ENCODE assay signal across 21 cellular contexts in the genomic region with DNA sequence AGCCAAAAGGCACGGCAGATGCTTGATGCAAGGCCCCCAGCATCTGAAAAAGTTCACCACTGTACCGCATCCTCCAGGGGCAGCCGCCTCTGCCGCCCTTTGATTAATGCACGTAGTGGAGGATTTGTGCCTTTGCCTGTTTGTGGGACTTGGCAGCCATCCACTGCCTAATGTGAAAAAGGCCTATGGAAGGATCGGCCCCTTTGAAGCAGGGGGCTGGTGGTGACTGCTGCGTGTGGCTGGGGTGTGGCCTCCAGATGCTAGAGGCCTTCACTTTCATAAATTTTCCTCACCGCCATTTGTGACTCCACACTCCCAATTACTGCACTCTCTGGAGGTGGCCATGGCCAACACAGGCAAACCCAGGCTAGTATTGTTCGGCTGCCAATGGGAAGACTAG.
DNase-seq lines count a peak whose midpoint lies in the region; ATAC-seq and TF ChIP-seq lines count a peak whose summit lies in the region.
"Had no signal": no experiment of that assay in that cellular context is flagged by ENCODE, and none has a peak within 500 bp of the region (broad histone marks: within the 10 kb centered on the region; RNA-seq: fewer than 3 reads in every experiment).

No MANE protein-coding gene starts in this region.

- no peaks in the 10 kb centered on the region for H3K9me3 Mint-ChIP-seq in HFFc6

- H3K27ac Mint-ChIP-seq in HFFc6: peak overlapping the region; percentile 100
- H3K27ac Mint-ChIP-seq: CD4-positive, alpha-beta memory T cell; H9 had no signal

- H3K27ac ChIP-seq in cardiac muscle cell (peak overlapping the region; percentile 57), caudate nucleus (ENCODE audit: low read depth, low read length) (no peak overlapping the region)
- H3K27ac ChIP-seq: BLaER1, KMS-11 had no signal

- TF ChIP-seq CTCF in cardiac muscle cell (IDR thresholded peaks at IDR 0.05; ENCODE audit: low read depth, low read length): no peak
- no peak for TF ChIP-seq CTCF in HFFc6 (IDR thresholded peaks at IDR 0.05)

- no peaks in the 10 kb centered on the region for H3K27me3 ChIP-seq in cardiac muscle cell
- H3K27me3 ChIP-seq: BLaER1 had no signal

- no peak for ATAC-seq in GM18511 (IDR thresholded peaks at IDR 0.05; ENCODE audit: unreplicated experiment)

- peaks cover 1% of the 10 kb centered on the region for H3K27me3 Mint-ChIP-seq in HFFc6 (ENCODE audit: insufficient read depth)
- H3K27me3 Mint-ChIP-seq: CD4-positive, alpha-beta memory T cell had no signal

- peaks cover 5% of the 10 kb centered on the region; the same call in 1 of the 2 replicates for H3K36me3 Mint-ChIP-seq in HFFc6 (ENCODE audit: low read depth)
- H3K36me3 Mint-ChIP-seq: CD4-positive, alpha-beta memory T cell had no signal

- H3K4me3 Mint-ChIP-seq in HFFc6: no peak overlapping the region
- H3K4me3 Mint-ChIP-seq: CD4-positive, alpha-beta memory T cell; H9 had no signal

- no peaks in the 10 kb centered on the region for H3K9me3 ChIP-seq in cardiac muscle cell (ENCODE audit: low read depth)
- H3K9me3 ChIP-seq: BLaER1, Caco-2 had no signal

- H3K4me3 ChIP-seq in cardiac muscle cell: no peak overlapping the region
- H3K4me3 ChIP-seq: BLaER1 had no signal

- H3K36me3 ChIP-seq in cardiac muscle cell: no peaks in the 10 kb centered on the region
- H3K36me3 ChIP-seq: BLaER1 had no signal

- peaks cover 73% of the 10 kb centered on the region for H3K4me1 Mint-ChIP-seq in HFFc6 (ENCODE audit: low read depth)
- H3K4me1 Mint-ChIP-seq: CD4-positive, alpha-beta memory T cell had no signal

- intact Hi-C loops in cardiac septum (cut with DNase I): loop anchor here (10.0 kb wide), 2 partner anchors 303 to 463 kb away; no protein-coding TSS in a partner anchor

- DNase-seq in cardiac muscle cell (ENCODE audit: low read depth in 1 of 2, low spot score in 1 of 2) (no peak), cardiac septum (ENCODE audit: low spot score) (no peak), HFFc6 (no peak), astrocyte of the hippocampus (ENCODE audit: low read depth, low spot score) (peak; percentile 46), HT-29 (ENCODE audit: low spot score) (no peak), NCI-H2196 (lab: John Stamatoyannopoulos, UW; ENCODE audit: unreplicated experiment) (no peak), caudate nucleus (lab: John Stamatoyannopoulos, UW) (no peak)
- DNase-seq: Caco-2; CD4-positive, alpha-beta memory T cell; DMS153; H9; IMR-90; NCI-H1092 treated with DMSO at 0.1 percent for 48 hours; NCI-H1436 treated with DMSO at 0.1 percent for 48 hours; NCI-H1930; NCI-H2227 treated with DMSO at 0.1 percent for 48 hours; NCI-H510A; NCI-H748 treated with DMSO at 0.1 percent for 48 hours had no signal

- H3K4me1 ChIP-seq in cardiac muscle cell (ENCODE audit: low read depth): peaks cover 6% of the 10 kb centered on the region
- H3K4me1 ChIP-seq: Caco-2 had no signal
